In genomic region chr17:58344791-58345157, GRCh38 we compare ENCODE assay signal across 8 cellular contexts. TPM values are rescaled to one million over a fixed set of nuclear protein-coding genes. Genes with fewer than 3 reads are reported as not detected.
DNase-seq lines count a peak whose midpoint lies in the region; ATAC-seq lines count a peak whose summit lies in the region.

No MANE protein-coding gene starts in this region.

- peak overlapping the region; percentile 98 for H3K27ac Mint-ChIP-seq in activated T-helper 1 cell treated with anti-CD3 and anti-CD28 coated beads, Interleukin-12 subunit alpha, Interleukin-12 subunit beta, Interleukin-2, Interleukin-4 antibody, amounts not matched to agents 30 ng/mL and 10 ng/mL and 1 ng/mL, durations not matched to agents 14 hours and 24 hours and 36 hours

- H3K27ac ChIP-seq in ACC112 (ENCODE audit: low read depth, low read length), result peak overlapping the region; percentile 9; the same call in 1 of the 2 replicates

- no peaks in the 10 kb centered on the region for H3K79me2 ChIP-seq in ACC112 (ENCODE audit: control insufficient read depth, insufficient read depth, low read length, unreplicated experiment)

- peak overlapping the region; percentile 100 for H3K4me3 Mint-ChIP-seq in activated T-helper 1 cell treated with anti-CD3 and anti-CD28 coated beads, Interleukin-12 subunit alpha, Interleukin-12 subunit beta, Interleukin-2, Interleukin-4 antibody, amounts not matched to agents 30 ng/mL and 10 ng/mL and 1 ng/mL, durations not matched to agents 14 hours and 24 hours and 36 hours

- peak; percentile 59 for DNase-seq in activated T-helper 1 cell treated with anti-CD3 and anti-CD28 coated beads, Interleukin-12 subunit alpha, Interleukin-12 subunit beta, Interleukin-2, Interleukin-4 antibody, amounts not matched to agents 30 ng/mL and 10 ng/mL and 1 ng/mL, durations not matched to agents 14 hours and 24 hours and 36 hours (ENCODE audit: low spot score)
- DNase-seq in stimulated activated CD4-positive, alpha-beta T cell treated with anti-CD3 and anti-CD28 coated beads, Interleukin-2, amount 100 ng/mL, for 4 hours (ENCODE audit: low read depth), result peak; percentile 59
- DNase-seq in GM19238 (ENCODE audit: insufficient read length, low spot score), result no peak
- no peak for DNase-seq in amygdala (lab: John Stamatoyannopoulos, UW)
- no peak for DNase-seq in NCI-H526 treated with DMSO at 0.1 percent for 48 hours (lab: John Stamatoyannopoulos, UW)

- H2AFZ ChIP-seq in ACC112 (ENCODE audit: low read length, unreplicated experiment), result no peak overlapping the region

- H3K4me1 ChIP-seq in ACC112 (ENCODE audit: control insufficient read depth, insufficient read depth, low read length, unreplicated experiment), result peaks cover 1% of the 10 kb centered on the region

- peaks cover 19% of the 10 kb centered on the region for H3K36me3 ChIP-seq in ACC112 (ENCODE audit: insufficient read depth, low read length)

- ATAC-seq in GM19438 (IDR thresholded peaks at IDR 0.05; ENCODE audit: low read depth, unreplicated experiment) (peak; percentile 37), HG03442 (IDR thresholded peaks at IDR 0.05; ENCODE audit: unreplicated experiment) (peak; percentile 35)

- H3K27me3 ChIP-seq in ACC112 (ENCODE audit: insufficient read depth, low read length), result no peaks in the 10 kb centered on the region

- H3K4me1 Mint-ChIP-seq in activated T-helper 1 cell treated with anti-CD3 and anti-CD28 coated beads, Interleukin-12 subunit alpha, Interleukin-12 subunit beta, Interleukin-2, Interleukin-4 antibody, amounts not matched to agents 30 ng/mL and 10 ng/mL and 1 ng/mL, durations not matched to agents 14 hours and 24 hours and 36 hours (ENCODE audit: low read depth), result peaks cover 86% of the 10 kb centered on the region

- H3K9me3 Mint-ChIP-seq in activated T-helper 1 cell treated with anti-CD3 and anti-CD28 coated beads, Interleukin-12 subunit alpha, Interleukin-12 subunit beta, Interleukin-2, Interleukin-4 antibody, amounts not matched to agents 30 ng/mL and 10 ng/mL and 1 ng/mL, durations not matched to agents 14 hours and 24 hours and 36 hours, result no peaks in the 10 kb centered on the region

- H3K36me3 Mint-ChIP-seq in activated T-helper 1 cell treated with anti-CD3 and anti-CD28 coated beads, Interleukin-12 subunit alpha, Interleukin-12 subunit beta, Interleukin-2, Interleukin-4 antibody, amounts not matched to agents 30 ng/mL and 10 ng/mL and 1 ng/mL, durations not matched to agents 14 hours and 24 hours and 36 hours (ENCODE audit: low read depth), result peaks cover 85% of the 10 kb centered on the region

- intact Hi-C loops in activated T-helper 1 cell treated with anti-CD3 and anti-CD28 coated beads, Interleukin-12 subunit alpha, Interleukin-12 subunit beta, Interleukin-2, Interleukin-4 antibody, amounts not matched to agents 30 ng/mL and 10 ng/mL and 1 ng/mL, durations not matched to agents 14 hours and 24 hours and 36 hours (cut with micrococcal nuclease), result loop anchor here (1.0 to 5.0 kb wide), 10 partner anchors 8 to 763 kb away; partner anchors contain the start of genes SRSF1, SUPT4H1 and TRIM37

- H3K4me3 ChIP-seq in ACC112 (ENCODE audit: low read depth, low read length), result no peak overlapping the region

- H3K27me3 Mint-ChIP-seq in activated T-helper 1 cell treated with anti-CD3 and anti-CD28 coated beads, Interleukin-12 subunit alpha, Interleukin-12 subunit beta, Interleukin-2, Interleukin-4 antibody, amounts not matched to agents 30 ng/mL and 10 ng/mL and 1 ng/mL, durations not matched to agents 14 hours and 24 hours and 36 hours (ENCODE audit: insufficient read depth), result peaks cover 2% of the 10 kb centered on the region

RNA-seq across cellular contexts. Expression of gene SUPT4H1, which starts 7.2 kb away (rescaled TPM):
- 138 and 142 TPM in 2 replicates for total RNA-seq in activated T-helper 1 cell treated with anti-CD3 and anti-CD28 coated beads, Interleukin-12 subunit alpha, Interleukin-12 subunit beta, Interleukin-2, Interleukin-4 antibody, amounts not matched to agents 30 ng/mL and 10 ng/mL and 1 ng/mL, durations not matched to agents 14 hours and 24 hours and 36 hours

RNA-seq across cellular contexts. Expression of gene TSPOAP1, which starts 16.2 kb away (rescaled TPM):
- 31.4 and 35.1 TPM in 2 replicates for total RNA-seq in activated T-helper 1 cell treated with anti-CD3 and anti-CD28 coated beads, Interleukin-12 subunit alpha, Interleukin-12 subunit beta, Interleukin-2, Interleukin-4 antibody, amounts not matched to agents 30 ng/mL and 10 ng/mL and 1 ng/mL, durations not matched to agents 14 hours and 24 hours and 36 hours

Comparison
In these comparisons a context has a peak if more than half of its experiments do, and no peak if none do; other contexts are left out.
1. DNase-seq: peak in activated T-helper 1 cell treated with anti-CD3 and anti-CD28 coated beads, Interleukin-12 subunit alpha, Interleukin-12 subunit beta, Interleukin-2, Interleukin-4 antibody, amounts not matched to agents 30 ng/mL and 10 ng/mL and 1 ng/mL, durations not matched to agents 14 hours and 24 hours and 36 hours (single experiment) and stimulated activated CD4-positive, alpha-beta T cell treated with anti-CD3 and anti-CD28 coated beads, Interleukin-2, amount 100 ng/mL, for 4 hours (single experiment); none in GM19238 (single experiment), amygdala (0 of 56) and NCI-H526 treated with DMSO at 0.1 percent for 48 hours (single experiment).